Comparison of ENCODE assay signal across 8 cellular contexts in genomic region chr6:144350176-144350575, GRCh38.
DNase-seq lines count a peak whose midpoint lies in the region; ATAC-seq and TF ChIP-seq lines count a peak whose summit lies in the region.

No MANE protein-coding gene starts in this region.

- no peak overlapping the region for H3K27ac Mint-ChIP-seq in HFFc6

- peak overlapping the region; percentile 40 for H3K4me2 ChIP-seq in Karpas-422 (ENCODE audit: low read depth, low read length, poor library complexity, severe bottlenecking)

- WGBS in heart right ventricle, 2 donors = 38 to 46% methylated on average over 4 of the region's 4 CpGs
- 21 to 26% methylated on average over 4 of the region's 4 CpGs for WGBS in esophagus, 2 donors

- H3K4me1 ChIP-seq in heart right ventricle (peaks cover 7 to 100% (median 82%) of the 10 kb centered on the region in 9 donors), Karpas-422 (ENCODE audit: low read length) (peaks cover 41% of the 10 kb centered on the region), esophagus (ENCODE audit: control insufficient read depth in 2 of 2, insufficient read depth in 2 of 2, low read length in 1 of 2) (peaks cover 5 to 11% of the 10 kb centered on the region in 2 donors), upper lobe of right lung (peaks cover 81% of the 10 kb centered on the region)

- H3K27me3 ChIP-seq in heart right ventricle (no peaks in the 10 kb centered on the region), Karpas-422 (ENCODE audit: low read length) (no peaks in the 10 kb centered on the region), esophagus (ENCODE audit: control insufficient read depth in 1 of 2, insufficient read depth in 2 of 2, low read length in 2 of 2) (no peaks in the 10 kb centered on the region), upper lobe of right lung (no peaks in the 10 kb centered on the region)

- H3K36me3 ChIP-seq in heart right ventricle (no peaks in the 10 kb centered on the region), Karpas-422 (ENCODE audit: insufficient read depth, low read length) (no peaks in the 10 kb centered on the region), esophagus (ENCODE audit: control insufficient read depth in 2 of 2, insufficient read depth in 2 of 2, low read length in 1 of 2) (no peaks in the 10 kb centered on the region), upper lobe of right lung (no peaks in the 10 kb centered on the region)

- H3K27ac ChIP-seq in heart right ventricle (peak overlapping the region in 9 of 10 donors; percentile 33 to 85 (median 68)), Karpas-422 (ENCODE audit: low read length) (no peak overlapping the region), esophagus (ENCODE audit: low read depth in 2 of 2, low read length in 1 of 2) (peak overlapping the region; percentile 57 to 85), upper lobe of right lung (peak overlapping the region; percentile 56)

- H2AFZ ChIP-seq in Karpas-422 (ENCODE audit: low read length) = no peak overlapping the region

- peaks cover 50% of the 10 kb centered on the region for H3K4me1 Mint-ChIP-seq in HFFc6 (ENCODE audit: low read depth)

- TF ChIP-seq CTCF in heart right ventricle (IDR thresholded peaks at IDR 0.05) (no peak), upper lobe of right lung (IDR thresholded peaks at IDR 0.05) (no peak), HFFc6 (IDR thresholded peaks at IDR 0.05) (no peak)

- DNase-seq in heart right ventricle (no peak), Right ventricle myocardium superior (no peak), Karpas-422 (no peak), upper lobe of right lung (no peak), HFFc6 (no peak), amniotic stem cell (lab: John Stamatoyannopoulos, UW) (no peak), activated gamma-delta T cell (lab: John Stamatoyannopoulos, UW) (no peak)

- H3K9me2 ChIP-seq in Karpas-422 (replicated peaks; ENCODE audit: insufficient read depth, low read length) = no peaks in the 10 kb centered on the region

- no peaks in the 10 kb centered on the region; the same call in 1 of the 2 replicates for H3K27me3 Mint-ChIP-seq in HFFc6 (ENCODE audit: insufficient read depth)

- H3K9ac ChIP-seq in Karpas-422 (ENCODE audit: low read length) = no peak overlapping the region

- peaks cover 16% of the 10 kb centered on the region for H3K36me3 Mint-ChIP-seq in HFFc6 (ENCODE audit: low read depth)

- H4K20me1 ChIP-seq in Karpas-422 (ENCODE audit: insufficient read depth, low read depth, low read length) = peaks cover 3% of the 10 kb centered on the region; the same call in 1 of the 2 replicates

- H3K79me2 ChIP-seq in Karpas-422 (ENCODE audit: low read length) = no peaks in the 10 kb centered on the region

- H3K4me3 Mint-ChIP-seq in HFFc6 = no peak overlapping the region

- H3K9me3 ChIP-seq in heart right ventricle (no peaks in the 10 kb centered on the region), Karpas-422 (ENCODE audit: low read length) (no peaks in the 10 kb centered on the region), esophagus (ENCODE audit: control insufficient read depth in 2 of 2, insufficient read depth in 1 of 2, low read depth in 1 of 2, low read length in 1 of 2) (no peaks in the 10 kb centered on the region), upper lobe of right lung (no peaks in the 10 kb centered on the region)

- peak in 1 of 8 donors; percentile 24 for ATAC-seq in heart right ventricle
- no peak for ATAC-seq in Right ventricle myocardium superior (ENCODE audit: poor library complexity)
- no peak for ATAC-seq in upper lobe of right lung

- H3K4me3 ChIP-seq in heart right ventricle (peak overlapping the region in 4 of 10 donors; percentile 12 to 24 (median 14)), Karpas-422 (ENCODE audit: low read length) (no peak overlapping the region; the same call in 1 of the 2 replicates), esophagus (ENCODE audit: low read depth in 1 of 2, low read length in 2 of 2) (no peak overlapping the region), upper lobe of right lung (peak overlapping the region; percentile 12)

- intact Hi-C loops in heart right ventricle (cut with DNase I) = loop anchor here in 1 of 10 donors (10.0 kb wide), 1 partner anchor 65 kb away; no protein-coding TSS in a partner anchor
- intact Hi-C loops in Right ventricle myocardium superior (cut with DNase I) = no loop called here
- intact Hi-C loops in upper lobe of right lung (cut with DNase I) = no loop called here

- no peaks in the 10 kb centered on the region for H3K9me3 Mint-ChIP-seq in HFFc6
